In the genomic region with DNA sequence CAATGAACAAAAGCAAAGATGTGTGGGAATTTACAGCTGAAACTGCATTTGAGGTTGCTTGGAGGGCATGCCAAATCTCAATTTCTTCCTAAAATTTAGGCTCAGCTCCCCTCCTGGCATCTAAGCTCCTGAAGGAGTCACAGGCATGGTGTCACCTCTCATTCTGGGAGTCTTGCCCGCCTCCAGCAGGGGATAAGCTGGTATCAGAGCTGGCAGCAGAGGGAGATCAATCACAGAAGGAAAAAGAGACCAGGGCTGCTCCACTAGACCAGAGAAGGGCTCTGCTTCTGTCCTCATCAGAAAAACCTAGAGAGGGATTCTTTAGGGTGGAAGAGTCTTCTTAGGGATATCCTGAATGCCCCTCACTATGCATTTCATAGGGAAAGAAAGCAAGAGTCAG, we compare ENCODE assay signal across 35 cellular contexts.
"Had no signal": no experiment of that assay in that cellular context is flagged by ENCODE, and none has a peak within 500 bp of the region (broad histone marks: within the 10 kb centered on the region; RNA-seq: fewer than 3 reads in every experiment).

No MANE protein-coding gene starts in this region.

- H3K4me1 ChIP-seq: adrenal gland, body of pancreas, breast epithelium, esophagus muscularis mucosa, foreskin keratinocyte, gastrocnemius medialis had no signal

- H3K4me3 ChIP-seq: adrenal gland, body of pancreas, breast epithelium, cardiac muscle cell, coronary artery, dorsolateral prefrontal cortex, esophagus muscularis mucosa, gastrocnemius medialis, heart left ventricle had no signal

- DNase-seq: activated CD4-positive, alpha-beta memory T cell treated with anti-CD3 and anti-CD28 coated beads for 36 hours; activated CD4-positive, alpha-beta T cell treated with anti-CD3 and anti-CD28 coated beads for 36 hours; activated CD4-positive, alpha-beta T cell treated with anti-CD3 and anti-CD28 coated beads, Interleukin-2, amount 10 ng/mL, durations not matched to agents 24 days and 14 days; activated CD4-positive, CD25-positive, alpha-beta regulatory T cell; activated CD4-positive, CD25-positive, alpha-beta regulatory T cell treated with anti-CD3 and anti-CD28 coated beads, Interleukin-2, amount 50 U/mL, for 72 hours; activated CD8-positive, alpha-beta memory T cell treated with anti-CD3 and anti-CD28 coated beads, Interleukin-2, amount 10 ng/mL, durations not matched to agents 7 days and 5 days; activated CD8-positive, alpha-beta memory T cell treated with anti-CD3 and anti-CD28 coated beads, Interleukin-2, amount 50 U/mL, for 4 hours; activated CD8-positive, alpha-beta T cell treated with anti-CD3 and anti-CD28 coated beads, Interleukin-2, amount 10 ng/mL, durations not matched to agents 7 days and 5 days; activated effector memory CD4-positive, alpha-beta T cell treated with anti-CD3 and anti-CD28 coated beads, Interleukin-2, amount 50 U/mL, for 16 hours; activated naive CD4-positive, alpha-beta T cell treated with anti-CD3 and anti-CD28 coated beads for 36 hours; activated naive CD8-positive, alpha-beta T cell treated with anti-CD3 and anti-CD28 coated beads for 36 hours; activated naive CD8-positive, alpha-beta T cell treated with anti-CD3 and anti-CD28 coated beads, Interleukin-2, amount 50 U/mL, for 24 hours; activated T-cell treated with anti-CD3 and anti-CD28 coated beads, Interleukin-2, amount 50 U/mL, for 1 hour; activated T-cell treated with anti-CD3 and anti-CD28 coated beads, Interleukin-2, amount 50 U/mL, for 48 hours; aorta; body of pancreas; central memory CD4-positive, alpha-beta T cell; dorsolateral prefrontal cortex; effector memory CD4-positive, alpha-beta T cell; endodermal cell; erythroblast; foreskin keratinocyte; gastrocnemius medialis; glutamatergic neuron; heart left ventricle; T-helper 2 cell had no signal

- ATAC-seq: activated CD4-positive, alpha-beta T cell treated with anti-CD3 and anti-CD28 coated beads for 36 hours; activated CD8-positive, alpha-beta memory T cell treated with anti-CD3 and anti-CD28 coated beads, Interleukin-2, amount 10 ng/mL, durations not matched to agents 7 days and 5 days; activated CD8-positive, alpha-beta T cell treated with anti-CD3 and anti-CD28 coated beads, Interleukin-2, amount 10 ng/mL, durations not matched to agents 7 days and 5 days; activated naive CD8-positive, alpha-beta T cell treated with anti-CD3 and anti-CD28 coated beads, Interleukin-2, amount 50 U/mL, for 24 hours; body of pancreas; foreskin keratinocyte; gastrocnemius medialis had no signal

- H3K4me1 Mint-ChIP-seq: activated CD4-positive, alpha-beta T cell treated with anti-CD3 and anti-CD28 coated beads, Interleukin-2, amount 10 ng/mL, durations not matched to agents 24 days and 14 days had no signal

- H3K36me3 ChIP-seq: adrenal gland, breast epithelium, cardiac muscle cell, esophagus muscularis mucosa, gastrocnemius medialis, heart left ventricle had no signal

- H3K9me3 Mint-ChIP-seq: activated CD4-positive, alpha-beta memory T cell treated with anti-CD3 and anti-CD28 coated beads for 36 hours; activated CD4-positive, alpha-beta T cell treated with anti-CD3 and anti-CD28 coated beads, Interleukin-2, amount 10 ng/mL, durations not matched to agents 24 days and 14 days; activated naive CD4-positive, alpha-beta T cell treated with anti-CD3 and anti-CD28 coated beads for 36 hours; activated naive CD4-positive, alpha-beta T cell treated with anti-CD3 and anti-CD28 coated beads, Interleukin-2, amount 50 U/mL, for 24 hours; activated naive CD8-positive, alpha-beta T cell treated with anti-CD3 and anti-CD28 coated beads for 36 hours; activated naive CD8-positive, alpha-beta T cell treated with anti-CD3 and anti-CD28 coated beads, Interleukin-2, amount 50 U/mL, for 24 hours; activated T-helper 1 cell treated with anti-CD3 and anti-CD28 coated beads, Interleukin-12 subunit alpha, Interleukin-12 subunit beta, Interleukin-2, Interleukin-4 antibody, amounts not matched to agents 30 ng/mL and 10 ng/mL and 1 ng/mL, durations not matched to agents 14 hours and 24 hours and 36 hours; activated T-helper 2 cell treated with anti-CD3 and anti-CD28 coated beads, Interferon-gamma antibody, Interleukin-2, Interleukin-4, amounts not matched to agents 10 μg/mL and 5 μg/mL and 100 μg/mL, durations not matched to agents 14 hours and 24 hours and 36 hours; dendritic cell treated with granulocyte-macrophage colony-stimulating factor and Interleukin-4, amounts not matched to agents 40 ng/mL and 50 ng/mL, for 4 days; endodermal cell had no signal

- H3K9me3 ChIP-seq: adrenal gland, body of pancreas, esophagus muscularis mucosa, gastrocnemius medialis had no signal

- H3K36me3 Mint-ChIP-seq: activated CD4-positive, alpha-beta memory T cell treated with anti-CD3 and anti-CD28 coated beads for 36 hours; activated CD8-positive, alpha-beta memory T cell treated with anti-CD3 and anti-CD28 coated beads, Interleukin-2, amount 10 ng/mL, durations not matched to agents 7 days and 5 days; activated naive CD4-positive, alpha-beta T cell treated with anti-CD3 and anti-CD28 coated beads, Interleukin-2, amount 50 U/mL, for 24 hours; activated naive CD8-positive, alpha-beta T cell treated with anti-CD3 and anti-CD28 coated beads for 36 hours had no signal

- H3K27ac ChIP-seq: adrenal gland, body of pancreas, breast epithelium, cardiac muscle cell, coronary artery, esophagus muscularis mucosa, foreskin keratinocyte, gastrocnemius medialis, heart left ventricle had no signal

- H3K27me3 ChIP-seq: adrenal gland, body of pancreas had no signal

- H3K4me3 Mint-ChIP-seq: activated CD4-positive, alpha-beta memory T cell treated with anti-CD3 and anti-CD28 coated beads for 36 hours; activated CD4-positive, alpha-beta T cell treated with anti-CD3 and anti-CD28 coated beads for 36 hours; activated CD4-positive, alpha-beta T cell treated with anti-CD3 and anti-CD28 coated beads, Interleukin-2, amount 10 ng/mL, durations not matched to agents 24 days and 14 days; activated CD8-positive, alpha-beta memory T cell treated with anti-CD3 and anti-CD28 coated beads, Interleukin-2, amount 10 ng/mL, durations not matched to agents 7 days and 5 days; activated CD8-positive, alpha-beta T cell treated with anti-CD3 and anti-CD28 coated beads, Interleukin-2, amount 10 ng/mL, durations not matched to agents 7 days and 5 days; activated naive CD4-positive, alpha-beta T cell treated with anti-CD3 and anti-CD28 coated beads for 36 hours; activated naive CD4-positive, alpha-beta T cell treated with anti-CD3 and anti-CD28 coated beads, Interleukin-2, amount 50 U/mL, for 24 hours; activated naive CD8-positive, alpha-beta T cell treated with anti-CD3 and anti-CD28 coated beads for 36 hours; activated naive CD8-positive, alpha-beta T cell treated with anti-CD3 and anti-CD28 coated beads, Interleukin-2, amount 50 U/mL, for 24 hours; activated T-helper 1 cell treated with anti-CD3 and anti-CD28 coated beads, Interleukin-12 subunit alpha, Interleukin-12 subunit beta, Interleukin-2, Interleukin-4 antibody, amounts not matched to agents 30 ng/mL and 10 ng/mL and 1 ng/mL, durations not matched to agents 14 hours and 24 hours and 36 hours; dendritic cell treated with granulocyte-macrophage colony-stimulating factor and Interleukin-4, amounts not matched to agents 40 ng/mL and 50 ng/mL, for 4 days; endodermal cell had no signal

- H3K27ac Mint-ChIP-seq: activated CD4-positive, alpha-beta memory T cell treated with anti-CD3 and anti-CD28 coated beads for 36 hours; activated CD4-positive, alpha-beta T cell treated with anti-CD3 and anti-CD28 coated beads for 36 hours; activated CD4-positive, alpha-beta T cell treated with anti-CD3 and anti-CD28 coated beads, Interleukin-2, amount 10 ng/mL, durations not matched to agents 24 days and 14 days; activated CD8-positive, alpha-beta memory T cell treated with anti-CD3 and anti-CD28 coated beads, Interleukin-2, amount 10 ng/mL, durations not matched to agents 7 days and 5 days; activated CD8-positive, alpha-beta T cell treated with anti-CD3 and anti-CD28 coated beads, Interleukin-2, amount 10 ng/mL, durations not matched to agents 7 days and 5 days; activated naive CD4-positive, alpha-beta T cell treated with anti-CD3 and anti-CD28 coated beads for 36 hours; activated naive CD4-positive, alpha-beta T cell treated with anti-CD3 and anti-CD28 coated beads, Interleukin-2, amount 50 U/mL, for 24 hours; activated naive CD8-positive, alpha-beta T cell treated with anti-CD3 and anti-CD28 coated beads for 36 hours; activated naive CD8-positive, alpha-beta T cell treated with anti-CD3 and anti-CD28 coated beads, Interleukin-2, amount 50 U/mL, for 24 hours; activated T-helper 1 cell treated with anti-CD3 and anti-CD28 coated beads, Interleukin-12 subunit alpha, Interleukin-12 subunit beta, Interleukin-2, Interleukin-4 antibody, amounts not matched to agents 30 ng/mL and 10 ng/mL and 1 ng/mL, durations not matched to agents 14 hours and 24 hours and 36 hours; activated T-helper 2 cell treated with anti-CD3 and anti-CD28 coated beads, Interferon-gamma antibody, Interleukin-2, Interleukin-4, amounts not matched to agents 10 μg/mL and 5 μg/mL and 100 μg/mL, durations not matched to agents 14 hours and 24 hours and 36 hours; dendritic cell treated with granulocyte-macrophage colony-stimulating factor and Interleukin-4, amounts not matched to agents 40 ng/mL and 50 ng/mL, for 4 days; endodermal cell had no signal
